In the genomic region with DNA sequence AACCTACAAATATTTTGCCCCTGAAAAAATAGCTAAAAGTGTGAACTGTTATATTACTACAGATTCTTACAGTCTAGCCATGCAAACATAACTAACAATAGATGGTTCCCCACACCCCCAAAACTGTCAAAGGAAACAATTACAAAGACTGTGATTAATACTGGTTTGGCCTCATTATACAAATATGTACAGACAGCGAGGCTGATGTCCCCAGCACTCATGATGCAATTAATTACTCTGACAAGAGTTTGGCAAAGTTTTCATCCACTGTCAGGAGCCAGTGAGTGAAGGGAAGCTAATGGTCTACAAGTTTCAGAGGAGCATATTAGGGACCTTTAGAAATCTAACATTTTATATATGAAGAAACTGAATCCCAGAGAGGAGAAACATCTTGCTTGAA, we compare ENCODE assay signal across 12 cellular contexts.
A peak's percentile ranks its signal among the peaks of the same experiment; 100 is the strongest.
DNase-seq lines count a peak whose midpoint lies in the region; ATAC-seq and TF ChIP-seq lines count a peak whose summit lies in the region.
"Had no signal": no experiment of that assay in that cellular context is flagged by ENCODE, and none has a peak within 500 bp of the region (broad histone marks: within the 10 kb centered on the region; RNA-seq: fewer than 3 reads in every experiment).

No MANE protein-coding gene starts in this region.

- peak; percentile 70 for DNase-seq in AG10803 (ENCODE audit: low read depth)
- peak; percentile 84 for DNase-seq in M059J (ENCODE audit: low read depth)
- peak; percentile 40 for DNase-seq in choroid plexus epithelial cell (ENCODE audit: low read depth)
- peak; percentile 49 for DNase-seq in left kidney (ENCODE audit: low read depth, low spot score)
- no peak for DNase-seq in NCI-H187 treated with DMSO at 0.1 percent for 48 hours (lab: John Stamatoyannopoulos, UW)
- no peak for DNase-seq in activated CD8-positive, alpha-beta memory T cell treated with anti-CD3 and anti-CD28 coated beads, Interleukin-2, amount 50 U/mL, for 4 hours
- no peak for DNase-seq in suprapubic skin (ENCODE audit: low spot score in 2 of 2)
- DNase-seq: activated CD4-positive, CD25-positive, alpha-beta regulatory T cell; activated T-cell treated with anti-CD3 and anti-CD28 coated beads, Interleukin-2, amount 50 U/mL, for 72 hours; DND-41 had no signal

- no peak for ATAC-seq in HG03097 (IDR thresholded peaks at IDR 0.05; ENCODE audit: low FRiP score, unreplicated experiment)
- ATAC-seq: activated T-cell treated with anti-CD3 and anti-CD28 coated beads, Interleukin-2, amount 50 U/mL, for 72 hours; stimulated activated memory B cell treated with anti-CD40 and anti-IgM and Interleukin-4, amounts not matched to agents 10 μg/mL and 1 μg/mL and 100 μg/mL, for 72 hours had no signal

- H3K27me3 ChIP-seq in suprapubic skin, result no peaks in the 10 kb centered on the region

- 20% methylated on average over 1 of the region's 1 CpG for WGBS in suprapubic skin

- TF ChIP-seq EP300 in suprapubic skin (IDR thresholded peaks at IDR 0.05), result no peak

- TF ChIP-seq CTCF in AG10803 (conservative IDR thresholded peaks at IDR 0.05; ENCODE audit: low read length) (no peak), choroid plexus epithelial cell (conservative IDR thresholded peaks at IDR 0.05; ENCODE audit: low read depth, low read length) (no peak), suprapubic skin (IDR thresholded peaks at IDR 0.05) (no peak)

- no peak for TF ChIP-seq POLR2A in suprapubic skin (IDR thresholded peaks at IDR 0.05)

- H3K36me3 ChIP-seq in suprapubic skin, result peaks cover 56% of the 10 kb centered on the region

- H3K9me3 ChIP-seq in suprapubic skin, result no peaks in the 10 kb centered on the region

- H3K4me1 ChIP-seq in suprapubic skin, result peaks cover 9% of the 10 kb centered on the region

- no peak overlapping the region for H3K27ac ChIP-seq in suprapubic skin

- H3K4me3 ChIP-seq in AG10803 (ENCODE audit: low read length) (no peak overlapping the region), choroid plexus epithelial cell (ENCODE audit: low read depth, low read length) (no peak overlapping the region), suprapubic skin (no peak overlapping the region)

Comparison
In these comparisons a context has a peak if more than half of its experiments do, and no peak if none do; other contexts are left out.
1. DNase-seq: peak in AG10803 (single experiment), M059J (single experiment), choroid plexus epithelial cell (single experiment) and left kidney (single experiment); none in NCI-H187 treated with DMSO at 0.1 percent for 48 hours (single experiment), activated CD8-positive, alpha-beta memory T cell treated with anti-CD3 and anti-CD28 coated beads, Interleukin-2, amount 50 U/mL, for 4 hours (single experiment) and suprapubic skin (0 of 2).